In genomic region chr1:206384029-206384812, GRCh38 we compare ENCODE assay signal across 8 cellular contexts.
DNase-seq lines count a peak whose midpoint lies in the region; ATAC-seq and TF ChIP-seq lines count a peak whose summit lies in the region.
"Not testable (repeated sequence)": the region's sequence is repeated elsewhere in the genome, so short reads cannot be mapped to it uniquely, and the experiment has no call there.

No MANE protein-coding gene starts in this region.

- not testable (repeated sequence) for H3K36me3 Mint-ChIP-seq in WTC11, naive B cell

- not testable (repeated sequence) for H3K27ac Mint-ChIP-seq in WTC11
- peak overlapping the region in 1 of 6 donors; percentile 42 for H3K27ac Mint-ChIP-seq in naive B cell

- CTCF ChIA-PET in WTC11 (lab: Charles Lee) = not testable (repeated sequence)

- intact Hi-C loops in head of caudate nucleus (cut with DNase I) = not testable (repeated sequence)

- DNase-seq in DMS53 (lab: John Stamatoyannopoulos, UW) (peak; percentile 49), NCI-H82 treated with DMSO at 0.1 percent for 48 hours (lab: John Stamatoyannopoulos, UW; ENCODE audit: unreplicated experiment) (peak; percentile 43), WTC11 (ENCODE audit: low spot score) (peak; percentile 9), head of caudate nucleus (peak in 22 of 42 donors; percentile 5 to 59 (median 27)), naive B cell (peak; percentile 17)
- peak; percentile 7 for DNase-seq in central memory CD4-positive, alpha-beta T cell
- peak; percentile 17 for DNase-seq in stimulated activated naive CD8-positive, alpha-beta T cell treated with anti-CD3 and anti-CD28 coated beads, Interleukin-15, Interleukin-2, amounts not matched to agents 100 U/mL and 50 U/mL, for 24 hours

- not testable (repeated sequence) for H3K9me3 Mint-ChIP-seq in WTC11, naive B cell

- POLR2A ChIA-PET in WTC11 (lab: Charles Lee) = not testable (repeated sequence)

- peak; percentile 53 for ATAC-seq in HG03432 (IDR thresholded peaks at IDR 0.05; ENCODE audit: unreplicated experiment)
- peak; percentile 59 for ATAC-seq in WTC11
- ATAC-seq in naive B cell (ENCODE audit: low read depth in 2 of 2) = peak; percentile 68 to 75
- ATAC-seq in stimulated activated naive CD8-positive, alpha-beta T cell treated with anti-CD3 and anti-CD28 coated beads, Interleukin-15, Interleukin-2, amounts not matched to agents 100 U/mL and 50 U/mL, for 24 hours = peak; percentile 52

- not testable (repeated sequence) for TF ChIP-seq CTCF in WTC11 (IDR thresholded peaks at IDR 0.05)

- H3K27me3 Mint-ChIP-seq in WTC11 (ENCODE audit: low read depth); naive B cell: not testable (repeated sequence)

- H3K4me3 Mint-ChIP-seq in WTC11 = not testable (repeated sequence)
- H3K4me3 Mint-ChIP-seq in naive B cell = peak overlapping the region in 1 of 8 donors; percentile 69

- H3K4me1 Mint-ChIP-seq in WTC11, naive B cell: not testable (repeated sequence)

Comparison
In these comparisons a context has a peak if more than half of its experiments do, and no peak if none do; other contexts are left out.
1. Peak in every context shown above with its lines: DNase-seq and ATAC-seq.